In genomic region chr1:205152505-205152904, GRCh38 we compare ENCODE assay signal across 39 cellular contexts.
"Had no signal": no experiment of that assay in that cellular context is flagged by ENCODE, and none has a peak within 500 bp of the region (broad histone marks: within the 10 kb centered on the region; RNA-seq: fewer than 3 reads in every experiment).

No MANE protein-coding gene starts in this region.

- H3K27ac ChIP-seq: ascending aorta, cardiac muscle cell, VCaP had no signal

- H3K9me3 Mint-ChIP-seq: activated naive CD4-positive, alpha-beta T cell treated with anti-CD3 and anti-CD28 coated beads, Interleukin-2, amount 50 U/mL, for 24 hours; central memory CD8-positive, alpha-beta T cell had no signal

- H3K27me3 Mint-ChIP-seq: activated CD4-positive, alpha-beta memory T cell treated with anti-CD3 and anti-CD28 coated beads, Interleukin-2, amount 10 ng/mL, durations not matched to agents 7 days and 5 days; activated CD4-positive, alpha-beta T cell treated with anti-CD3 and anti-CD28 coated beads for 36 hours; activated CD4-positive, alpha-beta T cell treated with anti-CD3 and anti-CD28 coated beads, Interleukin-2, amount 10 ng/mL, durations not matched to agents 7 days and 5 days; activated CD8-positive, alpha-beta memory T cell treated with anti-CD3 and anti-CD28 coated beads, Interleukin-2, amount 10 ng/mL, durations not matched to agents 7 days and 5 days; activated naive CD4-positive, alpha-beta T cell treated with anti-CD3 and anti-CD28 coated beads, Interleukin-2, amount 10 ng/mL, durations not matched to agents 7 days and 5 days; activated naive CD4-positive, alpha-beta T cell treated with anti-CD3 and anti-CD28 coated beads, Interleukin-2, amount 50 U/mL, for 24 hours; activated naive CD8-positive, alpha-beta T cell; activated naive CD8-positive, alpha-beta T cell treated with anti-CD3 and anti-CD28 coated beads, Interleukin-2, amount 10 ng/mL, durations not matched to agents 7 days and 5 days; activated naive CD8-positive, alpha-beta T cell treated with anti-CD3 and anti-CD28 coated beads, Interleukin-2, amount 50 U/mL, for 24 hours; brain; central memory CD8-positive, alpha-beta T cell had no signal

- H3K9me3 ChIP-seq: ascending aorta had no signal

- FAIRE-seq: bronchial epithelial cell, TTC549 had no signal

- ATAC-seq: activated CD4-positive, alpha-beta T cell treated with anti-CD3 and anti-CD28 coated beads for 36 hours; activated CD4-positive, CD25-positive, alpha-beta regulatory T cell treated with anti-CD3 and anti-CD28 coated beads, Interleukin-2, amount 50 U/mL, for 24 hours; activated CD8-positive, alpha-beta memory T cell treated with anti-CD3 and anti-CD28 coated beads, Interleukin-2, amount 10 ng/mL, durations not matched to agents 7 days and 5 days; activated CD8-positive, alpha-beta T cell treated with anti-CD3 and anti-CD28 coated beads, Interleukin-2, amount 10 ng/mL, durations not matched to agents 7 days and 5 days; activated naive CD8-positive, alpha-beta T cell treated with anti-CD3 and anti-CD28 coated beads, Interleukin-2, amount 50 U/mL, for 24 hours; activated T-cell treated with anti-CD3 and anti-CD28 coated beads, Interleukin-2, amount 50 U/mL, for 4 hours; WTC11 had no signal

- H3K4me3 Mint-ChIP-seq: activated CD4-positive, alpha-beta memory T cell treated with anti-CD3 and anti-CD28 coated beads, Interleukin-2, amount 10 ng/mL, durations not matched to agents 7 days and 5 days; activated CD4-positive, alpha-beta T cell treated with anti-CD3 and anti-CD28 coated beads for 36 hours; activated CD4-positive, alpha-beta T cell treated with anti-CD3 and anti-CD28 coated beads, Interleukin-2, amount 10 ng/mL, durations not matched to agents 7 days and 5 days; activated CD8-positive, alpha-beta memory T cell treated with anti-CD3 and anti-CD28 coated beads, Interleukin-2, amount 10 ng/mL, durations not matched to agents 7 days and 5 days; activated CD8-positive, alpha-beta T cell treated with anti-CD3 and anti-CD28 coated beads, Interleukin-2, amount 10 ng/mL, durations not matched to agents 7 days and 5 days; activated naive CD4-positive, alpha-beta T cell treated with anti-CD3 and anti-CD28 coated beads, Interleukin-2, amount 10 ng/mL, durations not matched to agents 7 days and 5 days; activated naive CD4-positive, alpha-beta T cell treated with anti-CD3 and anti-CD28 coated beads, Interleukin-2, amount 50 U/mL, for 24 hours; activated naive CD8-positive, alpha-beta T cell; activated naive CD8-positive, alpha-beta T cell treated with anti-CD3 and anti-CD28 coated beads, Interleukin-2, amount 10 ng/mL, durations not matched to agents 7 days and 5 days; activated naive CD8-positive, alpha-beta T cell treated with anti-CD3 and anti-CD28 coated beads, Interleukin-2, amount 50 U/mL, for 24 hours; activated T-cell treated with anti-CD3 and anti-CD28 coated beads, Interleukin-2, amount 50 U/mL, for 4 hours; brain; central memory CD8-positive, alpha-beta T cell; T-helper 1 cell treated with Interleukin-12 subunit alpha and Interleukin-12 subunit beta and Interleukin-4 antibody, amounts not matched to agents 30 μg/mL and 1 μg/mL, for 36 hours; T-helper 2 cell treated with Interferon-gamma antibody and Interleukin-4, amounts not matched to agents 5 μg/mL and 100 μg/mL, for 36 hours; WTC11 had no signal

- H3K4me3 ChIP-seq: ascending aorta, cardiac muscle cell had no signal

- H3K27ac Mint-ChIP-seq: activated CD4-positive, alpha-beta memory T cell treated with anti-CD3 and anti-CD28 coated beads, Interleukin-2, amount 10 ng/mL, durations not matched to agents 7 days and 5 days; activated CD4-positive, alpha-beta T cell treated with anti-CD3 and anti-CD28 coated beads for 36 hours; activated CD4-positive, alpha-beta T cell treated with anti-CD3 and anti-CD28 coated beads, Interleukin-2, amount 10 ng/mL, durations not matched to agents 7 days and 5 days; activated CD8-positive, alpha-beta memory T cell treated with anti-CD3 and anti-CD28 coated beads, Interleukin-2, amount 10 ng/mL, durations not matched to agents 7 days and 5 days; activated CD8-positive, alpha-beta T cell treated with anti-CD3 and anti-CD28 coated beads, Interleukin-2, amount 10 ng/mL, durations not matched to agents 7 days and 5 days; activated naive CD4-positive, alpha-beta T cell treated with anti-CD3 and anti-CD28 coated beads, Interleukin-2, amount 10 ng/mL, durations not matched to agents 7 days and 5 days; activated naive CD4-positive, alpha-beta T cell treated with anti-CD3 and anti-CD28 coated beads, Interleukin-2, amount 50 U/mL, for 24 hours; activated naive CD8-positive, alpha-beta T cell; activated naive CD8-positive, alpha-beta T cell treated with anti-CD3 and anti-CD28 coated beads, Interleukin-2, amount 10 ng/mL, durations not matched to agents 7 days and 5 days; activated naive CD8-positive, alpha-beta T cell treated with anti-CD3 and anti-CD28 coated beads, Interleukin-2, amount 50 U/mL, for 24 hours; activated T-helper 2 cell treated with anti-CD3 and anti-CD28 coated beads, Interferon-gamma antibody, Interleukin-2, Interleukin-4, amounts not matched to agents 10 μg/mL and 5 μg/mL and 100 μg/mL, durations not matched to agents 14 hours and 24 hours and 36 hours; brain; T-helper 1 cell treated with Interleukin-12 subunit alpha and Interleukin-12 subunit beta and Interleukin-4 antibody, amounts not matched to agents 30 μg/mL and 1 μg/mL, for 36 hours; T-helper 2 cell treated with Interferon-gamma antibody and Interleukin-4, amounts not matched to agents 5 μg/mL and 100 μg/mL, for 36 hours; WTC11 had no signal

- H3K4me1 Mint-ChIP-seq: activated CD4-positive, alpha-beta memory T cell treated with anti-CD3 and anti-CD28 coated beads, Interleukin-2, amount 10 ng/mL, durations not matched to agents 7 days and 5 days; activated CD4-positive, alpha-beta T cell treated with anti-CD3 and anti-CD28 coated beads for 36 hours; activated CD4-positive, alpha-beta T cell treated with anti-CD3 and anti-CD28 coated beads, Interleukin-2, amount 10 ng/mL, durations not matched to agents 7 days and 5 days; activated CD8-positive, alpha-beta memory T cell treated with anti-CD3 and anti-CD28 coated beads, Interleukin-2, amount 10 ng/mL, durations not matched to agents 7 days and 5 days; activated naive CD4-positive, alpha-beta T cell treated with anti-CD3 and anti-CD28 coated beads, Interleukin-2, amount 10 ng/mL, durations not matched to agents 7 days and 5 days; activated naive CD4-positive, alpha-beta T cell treated with anti-CD3 and anti-CD28 coated beads, Interleukin-2, amount 50 U/mL, for 24 hours; activated naive CD8-positive, alpha-beta T cell treated with anti-CD3 and anti-CD28 coated beads, Interleukin-2, amount 10 ng/mL, durations not matched to agents 7 days and 5 days; activated naive CD8-positive, alpha-beta T cell treated with anti-CD3 and anti-CD28 coated beads, Interleukin-2, amount 50 U/mL, for 24 hours; brain; central memory CD8-positive, alpha-beta T cell; WTC11 had no signal

- DNase-seq: activated CD4-positive, alpha-beta memory T cell treated with anti-CD3 and anti-CD28 coated beads, Interleukin-2, amount 10 ng/mL, durations not matched to agents 7 days and 5 days; activated CD4-positive, alpha-beta T cell treated with anti-CD3 and anti-CD28 coated beads for 1 hour; activated CD4-positive, alpha-beta T cell treated with anti-CD3 and anti-CD28 coated beads for 36 hours; activated CD4-positive, alpha-beta T cell treated with anti-CD3 and anti-CD28 coated beads for 48 hours; activated CD4-positive, alpha-beta T cell treated with anti-CD3 and anti-CD28 coated beads, Interleukin-2, amount 10 ng/mL, durations not matched to agents 7 days and 5 days; activated CD4-positive, alpha-beta T cell treated with anti-CD3 and anti-CD28 coated beads, Interleukin-2, amount 50 U/mL, for 48 hours; activated CD4-positive, CD25-positive, alpha-beta regulatory T cell; activated CD8-positive, alpha-beta memory T cell treated with anti-CD3 and anti-CD28 coated beads for 24 hours; activated CD8-positive, alpha-beta memory T cell treated with anti-CD3 and anti-CD28 coated beads, Interleukin-2, amount 10 ng/mL, durations not matched to agents 7 days and 5 days; activated CD8-positive, alpha-beta memory T cell treated with anti-CD3 and anti-CD28 coated beads, Interleukin-2, amount 50 U/mL, for 48 hours; activated CD8-positive, alpha-beta T cell treated with anti-CD3 and anti-CD28 coated beads, Interleukin-2, amount 10 ng/mL, durations not matched to agents 7 days and 5 days; activated effector memory CD4-positive, alpha-beta T cell treated with Interleukin-2 at 50 U/mL for 16 hours; activated gamma-delta T cell; activated naive CD4-positive, alpha-beta T cell treated with anti-CD3 and anti-CD28 coated beads, Interleukin-2, amount 10 ng/mL, durations not matched to agents 7 days and 5 days; activated naive CD4-positive, alpha-beta T cell treated with Interleukin-2 at 50 U/mL for 16 hours; activated naive CD8-positive, alpha-beta T cell treated with anti-CD3 and anti-CD28 coated beads, Interleukin-2, amount 10 ng/mL, durations not matched to agents 7 days and 5 days; activated naive CD8-positive, alpha-beta T cell treated with anti-CD3 and anti-CD28 coated beads, Interleukin-2, amount 50 U/mL, for 24 hours; activated T-cell treated with anti-CD3 and anti-CD28 coated beads, Interleukin-2, amount 50 U/mL, for 4 hours; amygdala; anterior cingulate cortex; caudate nucleus; cerebellar nuclear complex; T-helper 1 cell; T-helper 2 cell; T-helper 9 cell had no signal

- H3K4me1 ChIP-seq: ascending aorta had no signal

- H3K27me3 ChIP-seq: ascending aorta, cardiac muscle cell had no signal
